19 cellular contexts compared by ENCODE assay signal in the genomic region with DNA sequence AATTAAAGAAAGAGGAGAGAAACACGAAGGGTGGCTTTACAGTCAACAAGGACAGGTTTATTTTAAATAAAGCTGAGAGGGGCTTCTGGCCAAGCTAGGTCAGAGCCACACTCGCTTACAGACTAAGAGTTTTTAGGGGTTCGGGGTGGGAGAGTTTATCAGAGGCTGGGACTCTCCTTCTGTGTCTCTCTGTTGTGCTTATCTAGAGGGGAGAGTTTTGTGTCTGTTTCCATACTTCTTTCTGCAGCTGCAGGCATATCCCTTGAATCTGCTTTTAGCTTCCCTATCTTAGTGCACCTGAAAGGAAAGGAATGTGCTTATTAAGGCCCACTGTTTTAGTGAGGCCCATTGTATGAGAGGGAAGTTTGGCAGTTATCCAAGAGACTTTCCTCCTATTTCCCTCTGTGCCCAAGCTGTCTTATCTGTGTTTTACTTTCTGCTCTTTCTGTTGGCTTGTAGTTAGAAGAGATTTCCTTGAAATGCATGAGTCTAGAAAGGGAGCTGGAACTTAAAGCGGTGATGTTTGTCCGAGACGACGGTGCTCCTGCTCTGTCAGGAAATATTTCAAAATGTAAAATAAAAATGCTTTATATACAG.
"Had no signal": no experiment of that assay in that cellular context is flagged by ENCODE, and none has a peak within 500 bp of the region (broad histone marks: within the 10 kb centered on the region; RNA-seq: fewer than 3 reads in every experiment).

No MANE protein-coding gene starts in this region.

- H3K4me3 ChIP-seq: dorsolateral prefrontal cortex, left ventricle myocardium inferior, mucosa of descending colon, neural progenitor cell, prostate gland, thyroid gland had no signal

- H3K36me3 ChIP-seq: left ventricle myocardium inferior, neural progenitor cell, prostate gland, thyroid gland had no signal

- ATAC-seq: activated CD4-positive, alpha-beta T cell treated with anti-CD3 and anti-CD28 coated beads for 36 hours; activated CD8-positive, alpha-beta memory T cell treated with anti-CD3 and anti-CD28 coated beads, Interleukin-2, amount 10 ng/mL, durations not matched to agents 7 days and 5 days; activated T-helper 17 cell treated with anti-CD3 and anti-CD28 coated beads, Interleukin-2, amount 50 U/mL, for 72 hours; mucosa of descending colon; right cardiac atrium; WTC11 had no signal

- DNase-seq: activated CD4-positive, alpha-beta memory T cell treated with anti-CD3 and anti-CD28 coated beads for 36 hours; activated CD4-positive, alpha-beta T cell treated with anti-CD3 and anti-CD28 coated beads for 36 hours; activated CD8-positive, alpha-beta memory T cell treated with anti-CD3 and anti-CD28 coated beads, Interleukin-2, amount 10 ng/mL, durations not matched to agents 7 days and 5 days; activated naive CD4-positive, alpha-beta T cell; activated naive CD8-positive, alpha-beta T cell treated with anti-CD3 and anti-CD28 coated beads for 36 hours; amniotic stem cell; dorsolateral prefrontal cortex; head of caudate nucleus; left ventricle myocardium inferior; mucosa of descending colon; naive B cell; right cardiac atrium; stimulated activated CD4-positive, alpha-beta T cell treated with anti-CD3 and anti-CD28 coated beads, Interleukin-2, amount 100 ng/mL, for 24 hours; stimulated activated naive CD4-positive, alpha-beta T cell treated with Interleukin-2 at 50 U/mL for 16 hours; thyroid gland had no signal

- H3K27ac ChIP-seq: left ventricle myocardium inferior, neural progenitor cell, prostate gland, thyroid gland had no signal

- H3K27me3 ChIP-seq: dorsolateral prefrontal cortex, neural progenitor cell, thyroid gland had no signal

- H3K9me3 ChIP-seq: mucosa of descending colon, prostate gland, thyroid gland had no signal

- H3K4me1 ChIP-seq: neural progenitor cell, prostate gland, thyroid gland had no signal
